ENCODE assay signal across 9 cellular contexts in the genomic region with DNA sequence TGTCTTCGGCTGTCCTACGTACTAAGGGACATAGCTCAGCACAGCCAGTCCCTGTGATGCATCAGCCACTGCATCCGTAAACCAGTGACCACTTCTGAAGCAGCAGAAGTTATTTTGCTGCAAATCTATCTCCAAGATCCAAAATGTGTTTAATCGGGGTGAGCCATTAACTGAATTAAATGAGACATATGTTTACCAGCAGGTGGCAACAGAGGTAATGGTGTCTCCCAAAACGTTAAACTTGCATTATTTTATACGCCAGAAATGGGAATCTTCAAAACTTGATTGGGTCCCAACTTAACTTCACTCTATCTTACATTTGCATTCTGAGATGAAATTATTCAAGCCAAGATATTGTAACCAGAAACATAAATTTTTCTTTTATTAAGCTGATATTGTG.
A peak's percentile ranks its signal among the peaks of the same experiment; 100 is the strongest.
DNase-seq lines count a peak whose midpoint lies in the region; ATAC-seq, FAIRE-seq and TF ChIP-seq lines count a peak whose summit lies in the region.
"Had no signal": no experiment of that assay in that cellular context is flagged by ENCODE, and none has a peak within 500 bp of the region (broad histone marks: within the 10 kb centered on the region; RNA-seq: fewer than 3 reads in every experiment).

No MANE protein-coding gene starts in this region.

- FAIRE-seq in endometrium (lab: Jason Lieb, UNC) = peak; percentile 82

- H3K27me3 ChIP-seq in rectal smooth muscle tissue (ENCODE audit: control insufficient read depth, insufficient read depth, low read length) = no peaks in the 10 kb centered on the region

- peak overlapping the region; percentile 27 for H3K27ac ChIP-seq in rectal smooth muscle tissue (ENCODE audit: low read depth, low read length)

- peaks cover 5% of the 10 kb centered on the region for H3K9me3 Mint-ChIP-seq in activated naive CD8-positive, alpha-beta T cell treated with anti-CD3 and anti-CD28 coated beads for 36 hours

- H3K4me1 ChIP-seq in rectal smooth muscle tissue (ENCODE audit: control insufficient read depth, insufficient read depth, low read length) = peaks cover 18% of the 10 kb centered on the region

- peaks cover 2% of the 10 kb centered on the region for H3K4me1 Mint-ChIP-seq in activated naive CD8-positive, alpha-beta T cell treated with anti-CD3 and anti-CD28 coated beads for 36 hours
- H3K4me1 Mint-ChIP-seq: naive B cell had no signal

- DNase-seq in GM10266 (ENCODE audit: extremely low spot score) = no peak
- DNase-seq in NCI-H1105 treated with DMSO at 0.1 percent for 48 hours (lab: John Stamatoyannopoulos, UW) = peak; percentile 52
- DNase-seq in activated naive CD8-positive, alpha-beta T cell treated with anti-CD3 and anti-CD28 coated beads for 36 hours = no peak
- DNase-seq: naive B cell had no signal

- ATAC-seq in HG03108 (IDR thresholded peaks at IDR 0.05; ENCODE audit: unreplicated experiment) (no peak), HG02840 (IDR thresholded peaks at IDR 0.05; ENCODE audit: low FRiP score, unreplicated experiment) (no peak), GM21381 (IDR thresholded peaks at IDR 0.05; ENCODE audit: unreplicated experiment) (no peak)

- no peaks in the 10 kb centered on the region for H3K36me3 ChIP-seq in rectal smooth muscle tissue (ENCODE audit: control insufficient read depth, insufficient read depth, low read length)

- H3K27ac Mint-ChIP-seq in activated naive CD8-positive, alpha-beta T cell treated with anti-CD3 and anti-CD28 coated beads for 36 hours = no peak overlapping the region

- H3K27me3 Mint-ChIP-seq in activated naive CD8-positive, alpha-beta T cell treated with anti-CD3 and anti-CD28 coated beads for 36 hours = no peaks in the 10 kb centered on the region
- H3K27me3 Mint-ChIP-seq: naive B cell had no signal

- H3K9ac ChIP-seq in rectal smooth muscle tissue (ENCODE audit: low read length) = no peak overlapping the region

- H3K36me3 Mint-ChIP-seq in activated naive CD8-positive, alpha-beta T cell treated with anti-CD3 and anti-CD28 coated beads for 36 hours = peaks cover 2% of the 10 kb centered on the region
- H3K36me3 Mint-ChIP-seq: naive B cell had no signal

- H3K4me3 ChIP-seq in rectal smooth muscle tissue (ENCODE audit: low read length) = no peak overlapping the region

- TF ChIP-seq CTCF in GM10266 (IDR thresholded peaks at IDR 0.05; ENCODE audit: control insufficient read depth, insufficient read depth, low read depth, missing control alignments) = peak; percentile 27

- no peak overlapping the region for H3K4me3 Mint-ChIP-seq in activated naive CD8-positive, alpha-beta T cell treated with anti-CD3 and anti-CD28 coated beads for 36 hours
- H3K4me3 Mint-ChIP-seq: naive B cell had no signal
